Comparison of ENCODE assay signal across 9 cellular contexts in the genomic region with DNA sequence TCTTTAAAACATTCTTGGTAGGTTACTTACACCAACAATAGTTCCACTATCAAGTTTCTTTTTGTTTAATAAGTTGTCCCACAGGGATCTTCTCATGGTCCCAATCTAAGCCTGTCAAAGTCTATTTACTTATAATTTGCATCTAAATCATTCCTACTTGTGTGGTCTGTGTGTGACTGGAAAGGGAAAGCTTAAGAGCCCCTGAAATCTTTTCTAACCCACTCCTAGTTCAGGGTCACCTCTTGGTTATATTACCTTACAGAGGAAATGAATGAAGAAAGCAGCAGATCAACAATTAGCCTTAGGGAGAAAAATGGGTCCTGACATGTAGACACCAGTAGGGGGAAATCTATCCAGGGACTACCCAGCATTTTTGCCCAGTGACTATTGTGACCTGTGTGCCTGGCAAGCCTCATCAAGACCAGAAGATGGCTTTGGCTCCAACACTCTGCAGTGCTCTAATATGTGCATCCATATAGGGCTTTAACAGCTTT.
DNase-seq lines count a peak whose midpoint lies in the region; ATAC-seq and TF ChIP-seq lines count a peak whose summit lies in the region.
"Had no signal": no experiment of that assay in that cellular context is flagged by ENCODE, and none has a peak within 500 bp of the region (broad histone marks: within the 10 kb centered on the region; RNA-seq: fewer than 3 reads in every experiment).

No MANE protein-coding gene starts in this region.

- H3K4me1 Mint-ChIP-seq in HFFc6 (ENCODE audit: low read depth) = peaks cover 66% of the 10 kb centered on the region
- H3K4me1 Mint-ChIP-seq in stimulated activated memory B cell treated with anti-CD40 and anti-IgM and Interleukin-4, amounts not matched to agents 10 μg/mL and 1 μg/mL and 100 μg/mL, for 72 hours = no peaks in the 10 kb centered on the region

- no peaks in the 10 kb centered on the region for H3K27me3 Mint-ChIP-seq in HFFc6 (ENCODE audit: insufficient read depth)
- no peaks in the 10 kb centered on the region for H3K27me3 Mint-ChIP-seq in stimulated activated memory B cell treated with anti-CD40 and anti-IgM and Interleukin-4, amounts not matched to agents 10 μg/mL and 1 μg/mL and 100 μg/mL, for 72 hours

- no peak overlapping the region for H3K4me3 ChIP-seq in SJSA1
- H3K4me3 ChIP-seq: SK-N-MC had no signal

- peak overlapping the region; percentile 92 for H3K27ac Mint-ChIP-seq in HFFc6
- H3K27ac Mint-ChIP-seq in stimulated activated memory B cell treated with anti-CD40 and anti-IgM and Interleukin-4, amounts not matched to agents 10 μg/mL and 1 μg/mL and 100 μg/mL, for 72 hours = no peak overlapping the region

- no peaks in the 10 kb centered on the region for H3K9me3 Mint-ChIP-seq in HFFc6
- no peaks in the 10 kb centered on the region for H3K9me3 Mint-ChIP-seq in stimulated activated memory B cell treated with anti-CD40 and anti-IgM and Interleukin-4, amounts not matched to agents 10 μg/mL and 1 μg/mL and 100 μg/mL, for 72 hours

- in situ Hi-C loops in ACHN (cut with HindIII; ENCODE audit: low pct_ligation_motif_present, low pct_unique_long_range_greater_than_20kb, low sequenced_read_pairs) = no loop called here

- DNase-seq in ACHN (peak; percentile 89), HFFc6 (peak; percentile 69), SJSA1 (ENCODE audit: low read depth in 1 of 2, low spot score in 2 of 2) (peak; percentile 57 to 76), iPS DF 19.7 (ENCODE audit: low read depth, low spot score) (peak; percentile 85), ecto neural progenitor cell (ENCODE audit: low spot score) (no peak), posterior vena cava (ENCODE audit: low spot score) (no peak)

- H3K27me3 ChIP-seq in SJSA1 (replicated peaks) = no peaks in the 10 kb centered on the region

- intact Hi-C loops in posterior vena cava (cut with DNase I) = loop anchor here in 1 of 2 donors (10.0 kb wide), 1 partner anchor 1410 kb away; no protein-coding TSS in a partner anchor

- H3K36me3 ChIP-seq in SJSA1 = no peaks in the 10 kb centered on the region

- ATAC-seq in stimulated activated memory B cell treated with anti-CD40 and anti-IgM and Interleukin-4, amounts not matched to agents 10 μg/mL and 1 μg/mL and 100 μg/mL, for 72 hours = no peak
- no peak for ATAC-seq in GM21576 (IDR thresholded peaks at IDR 0.05; ENCODE audit: unreplicated experiment)

- H3K36me3 Mint-ChIP-seq in HFFc6 (ENCODE audit: low read depth) = peaks cover 13% of the 10 kb centered on the region; the same call in 1 of the 2 replicates
- H3K36me3 Mint-ChIP-seq in stimulated activated memory B cell treated with anti-CD40 and anti-IgM and Interleukin-4, amounts not matched to agents 10 μg/mL and 1 μg/mL and 100 μg/mL, for 72 hours = peaks cover 32% of the 10 kb centered on the region

- H3K4me3 Mint-ChIP-seq in HFFc6 = peak overlapping the region; percentile 58
- H3K4me3 Mint-ChIP-seq in stimulated activated memory B cell treated with anti-CD40 and anti-IgM and Interleukin-4, amounts not matched to agents 10 μg/mL and 1 μg/mL and 100 μg/mL, for 72 hours = no peak overlapping the region

- peak overlapping the region; percentile 70 for H3K27ac ChIP-seq in SJSA1
- H3K27ac ChIP-seq: SK-N-MC had no signal

- TF ChIP-seq CTCF in HFFc6 (IDR thresholded peaks at IDR 0.05) = peak; percentile 78

- H3K4me1 ChIP-seq in SJSA1 (replicated peaks) = peaks cover 43% of the 10 kb centered on the region

- H3K9me3 ChIP-seq in SJSA1 (replicated peaks) = no peaks in the 10 kb centered on the region

Comparison
In these comparisons a context has a peak if more than half of its experiments do, and no peak if none do; other contexts are left out.
1. DNase-seq: peak in ACHN (single experiment), HFFc6 (single experiment), SJSA1 (2 of 2) and iPS DF 19.7 (single experiment); none in ecto neural progenitor cell (single experiment) and posterior vena cava (single experiment).